8 cellular contexts compared by ENCODE assay signal in genomic region chrX:21438792-21439191, GRCh38.
DNase-seq lines count a peak whose midpoint lies in the region; ATAC-seq and TF ChIP-seq lines count a peak whose summit lies in the region.

No MANE protein-coding gene starts in this region.

- peak overlapping the region; percentile 61 for H3K4me3 Mint-ChIP-seq in CD8-positive, alpha-beta T cell
- H3K4me3 Mint-ChIP-seq in activated CD4-positive, alpha-beta memory T cell treated with anti-CD3 and anti-CD28 coated beads, Interleukin-2, amount 10 ng/mL, durations not matched to agents 7 days and 5 days, result peak overlapping the region; percentile 50
- no peak overlapping the region for H3K4me3 Mint-ChIP-seq in progenitor cell of endocrine pancreas (ENCODE audit: low read depth)

- H3K27me3 Mint-ChIP-seq in CD8-positive, alpha-beta T cell (ENCODE audit: low read depth), result no peaks in the 10 kb centered on the region
- H3K27me3 Mint-ChIP-seq in activated CD4-positive, alpha-beta memory T cell treated with anti-CD3 and anti-CD28 coated beads, Interleukin-2, amount 10 ng/mL, durations not matched to agents 7 days and 5 days, result no peaks in the 10 kb centered on the region
- no peaks in the 10 kb centered on the region for H3K27me3 Mint-ChIP-seq in progenitor cell of endocrine pancreas

- H3K36me3 Mint-ChIP-seq in CD8-positive, alpha-beta T cell, result no peaks in the 10 kb centered on the region
- no peaks in the 10 kb centered on the region for H3K36me3 Mint-ChIP-seq in activated CD4-positive, alpha-beta memory T cell treated with anti-CD3 and anti-CD28 coated beads, Interleukin-2, amount 10 ng/mL, durations not matched to agents 7 days and 5 days (ENCODE audit: low read depth)
- H3K36me3 Mint-ChIP-seq in progenitor cell of endocrine pancreas (ENCODE audit: insufficient read depth), result no peaks in the 10 kb centered on the region

- POLR2A ChIA-PET in CD8-positive, alpha-beta T cell (lab: Charles Lee), result interaction anchor here (1.4 kb wide), 1 partner anchor 65 kb away, joined by 4 read pairs; the partner anchor contains the start of gene CNKSR2
- POLR2A ChIA-PET in activated CD4-positive, alpha-beta memory T cell treated with anti-CD3 and anti-CD28 coated beads, Interleukin-2, amount 10 ng/mL, durations not matched to agents 7 days and 5 days (lab: Charles Lee), result interaction anchor here (0.6 to 1.0 kb wide), 2 partner anchors 64 to 536 kb away, joined by 3 to 11 read pairs; partner anchors contain the start of gene CNKSR2

- peak; percentile 90 for ATAC-seq in CD8-positive, alpha-beta T cell
- ATAC-seq in GM19455 (IDR thresholded peaks at IDR 0.05; ENCODE audit: unreplicated experiment) (peak; percentile 99), HG03342 (IDR thresholded peaks at IDR 0.05; ENCODE audit: unreplicated experiment) (peak; percentile 99)

- no peak for DNase-seq in CD8-positive, alpha-beta T cell
- DNase-seq in activated CD4-positive, alpha-beta memory T cell treated with anti-CD3 and anti-CD28 coated beads, Interleukin-2, amount 10 ng/mL, durations not matched to agents 7 days and 5 days, result no peak
- no peak for DNase-seq in H7
- DNase-seq in DMS153 (lab: John Stamatoyannopoulos, UW), result no peak
- DNase-seq in head of caudate nucleus, result no peak
- DNase-seq in progenitor cell of endocrine pancreas (ENCODE audit: low spot score, unreplicated experiment), result no peak

- intact Hi-C loops in CD8-positive, alpha-beta T cell (cut with DNase I, micrococcal nuclease), result loop anchor here (2.0 to 5.0 kb wide), 2 partner anchors 61 to 64 kb away; partner anchors contain the start of gene CNKSR2 (in 1 of the 2)
- intact Hi-C loops in head of caudate nucleus (cut with DNase I), result no loop called here

- no peak overlapping the region for H3K27ac ChIP-seq in CD8-positive, alpha-beta T cell (ENCODE audit: low read depth, low read length)

- H3K4me1 Mint-ChIP-seq in CD8-positive, alpha-beta T cell (ENCODE audit: low read depth), result peaks cover 29% of the 10 kb centered on the region
- H3K4me1 Mint-ChIP-seq in activated CD4-positive, alpha-beta memory T cell treated with anti-CD3 and anti-CD28 coated beads, Interleukin-2, amount 10 ng/mL, durations not matched to agents 7 days and 5 days, result peaks cover 11% of the 10 kb centered on the region
- peaks cover 6% of the 10 kb centered on the region for H3K4me1 Mint-ChIP-seq in progenitor cell of endocrine pancreas (ENCODE audit: low read depth)

- no peak for TF ChIP-seq CTCF in CD8-positive, alpha-beta T cell (IDR thresholded peaks at IDR 0.05)
- TF ChIP-seq CTCF in progenitor cell of endocrine pancreas (IDR thresholded peaks at IDR 0.05; ENCODE audit: unreplicated experiment), result no peak

- no peaks in the 10 kb centered on the region for H3K36me3 ChIP-seq in CD8-positive, alpha-beta T cell (ENCODE audit: insufficient read depth, low read length)
- no peaks in the 10 kb centered on the region for H3K36me3 ChIP-seq in H7 (replicated peaks; ENCODE audit: control insufficient read depth, insufficient read depth, low read length)

- H3K9me3 Mint-ChIP-seq in CD8-positive, alpha-beta T cell, result no peaks in the 10 kb centered on the region
- no peaks in the 10 kb centered on the region for H3K9me3 Mint-ChIP-seq in activated CD4-positive, alpha-beta memory T cell treated with anti-CD3 and anti-CD28 coated beads, Interleukin-2, amount 10 ng/mL, durations not matched to agents 7 days and 5 days
- no peaks in the 10 kb centered on the region for H3K9me3 Mint-ChIP-seq in progenitor cell of endocrine pancreas (ENCODE audit: low read depth)

- H3K9me3 ChIP-seq in CD8-positive, alpha-beta T cell (ENCODE audit: low read length), result no peaks in the 10 kb centered on the region

- H3K4me3 ChIP-seq in CD8-positive, alpha-beta T cell (ENCODE audit: low read depth, low read length), result no peak overlapping the region
- H3K4me3 ChIP-seq in H7 (ENCODE audit: insufficient read depth, low read depth, low read length), result no peak overlapping the region

- CTCF ChIA-PET in CD8-positive, alpha-beta T cell (lab: Charles Lee), result interaction anchor here (0.8 kb wide), 1 partner anchor 64 kb away, joined by 3 read pairs; the partner anchor contains the start of gene CNKSR2
- CTCF ChIA-PET in activated CD4-positive, alpha-beta memory T cell treated with anti-CD3 and anti-CD28 coated beads, Interleukin-2, amount 10 ng/mL, durations not matched to agents 7 days and 5 days (lab: Charles Lee), result no interaction called here

- peaks cover 17% of the 10 kb centered on the region for H3K4me1 ChIP-seq in CD8-positive, alpha-beta T cell (ENCODE audit: insufficient read depth, low read length)

- H3K27ac Mint-ChIP-seq in CD8-positive, alpha-beta T cell, result peak overlapping the region; percentile 86
- peak overlapping the region; percentile 85 for H3K27ac Mint-ChIP-seq in activated CD4-positive, alpha-beta memory T cell treated with anti-CD3 and anti-CD28 coated beads, Interleukin-2, amount 10 ng/mL, durations not matched to agents 7 days and 5 days
- H3K27ac Mint-ChIP-seq in progenitor cell of endocrine pancreas, result no peak overlapping the region

- H3K27me3 ChIP-seq in CD8-positive, alpha-beta T cell (ENCODE audit: insufficient read depth, low read length), result no peaks in the 10 kb centered on the region
- H3K27me3 ChIP-seq in H7 (ENCODE audit: control insufficient read depth, insufficient read depth, low read length), result no peaks in the 10 kb centered on the region
